ENCODE assay signal across 1 cellular context in genomic region chr11:72001834-72002591, GRCh38.
TF ChIP-seq lines count a peak whose summit lies in the region.

No MANE protein-coding gene starts in this region.

TF ChIP-seq in HepG2, 621 proteins besides CTCF, POLR2A, EP300 and RAD21 (continued from another document):
- TF ChIP-seq, protein P1, sequence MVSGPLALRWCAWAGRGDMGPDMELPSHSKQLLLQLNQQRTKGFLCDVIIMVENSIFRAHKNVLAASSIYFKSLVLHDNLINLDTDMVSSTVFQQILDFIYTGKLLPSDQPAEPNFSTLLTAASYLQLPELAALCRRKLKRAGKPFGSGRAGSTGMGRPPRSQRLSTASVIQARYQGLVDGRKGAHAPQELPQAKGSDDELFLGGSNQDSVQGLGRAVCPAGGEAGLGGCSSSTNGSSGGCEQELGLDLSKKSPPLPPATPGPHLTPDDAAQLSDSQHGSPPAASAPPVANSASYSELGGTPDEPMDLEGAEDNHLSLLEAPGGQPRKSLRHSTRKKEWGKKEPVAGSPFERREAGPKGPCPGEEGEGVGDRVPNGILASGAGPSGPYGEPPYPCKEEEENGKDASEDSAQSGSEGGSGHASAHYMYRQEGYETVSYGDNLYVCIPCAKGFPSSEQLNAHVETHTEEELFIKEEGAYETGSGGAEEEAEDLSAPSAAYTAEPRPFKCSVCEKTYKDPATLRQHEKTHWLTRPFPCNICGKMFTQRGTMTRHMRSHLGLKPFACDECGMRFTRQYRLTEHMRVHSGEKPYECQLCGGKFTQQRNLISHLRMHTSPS (CRISPR knock-in tag; IDR thresholded peaks at IDR 0.05; ENCODE audit: low read depth) = no peak
